In genomic region chr3:108891833-108892232, GRCh38 we compare ENCODE assay signal across 3 cellular contexts.
"Had no signal": no experiment of that assay in that cellular context is flagged by ENCODE, and none has a peak within 500 bp of the region (broad histone marks: within the 10 kb centered on the region; RNA-seq: fewer than 3 reads in every experiment).

No MANE protein-coding gene starts in this region.

- H3K4me3 ChIP-seq: GM12878 had no signal

- ATAC-seq: GM12878 had no signal

- DNase-seq: GDM1, GF-D8 had no signal
